ENCODE assay signal across 8 cellular contexts in genomic region chr22:31637375-31637937, GRCh38. TPM values are rescaled to one million over a fixed set of nuclear protein-coding genes. Genes with fewer than 3 reads are reported as not detected.
DNase-seq lines count a peak whose midpoint lies in the region; ATAC-seq and TF ChIP-seq lines count a peak whose summit lies in the region.

No MANE protein-coding gene starts in this region.

- 50 to 60% methylated on average over 9 of the region's 10 CpGs for WGBS in esophagus squamous epithelium, 2 donors

- TF ChIP-seq CTCF in Caco-2 (IDR thresholded peaks at IDR 0.05; ENCODE audit: insufficient read depth in 1 of 2, low read depth in 1 of 2, low read length in 1 of 2, severe bottlenecking in 1 of 2, unreplicated experiment in 1 of 2): no peak
- TF ChIP-seq CTCF in esophagus squamous epithelium (IDR thresholded peaks at IDR 0.05): no peak

- H3K4me1 ChIP-seq in Caco-2 (no peaks in the 10 kb centered on the region), esophagus squamous epithelium (peaks cover 21 to 59% (median 21%) of the 10 kb centered on the region in 3 donors)

- TF ChIP-seq POLR2A in esophagus squamous epithelium (IDR thresholded peaks at IDR 0.05): peak in 1 of 4 donors; percentile 9

- H3K27ac ChIP-seq in esophagus squamous epithelium (peak overlapping the region; percentile 49 to 81 (median 76)), skin epidermis (peak overlapping the region in 19 of 21 experiments; percentile 50 to 90 (median 75))

- intact Hi-C loops in Caco-2 (cut with micrococcal nuclease; ENCODE audit: unreplicated experiment): no loop called here
- intact Hi-C loops in esophagus squamous epithelium (cut with DNase I): no loop called here

- H3K4me3 ChIP-seq in Caco-2 (ENCODE audit: low read depth, low read length) (no peak overlapping the region), esophagus squamous epithelium (peak overlapping the region in 3 of 4 donors; percentile 12 to 42 (median 27)), skin epidermis (peak overlapping the region in 5 of 7 experiments; percentile 1 to 28 (median 27))

- H3K27ac Mint-ChIP-seq in Caco-2 (ENCODE audit: unreplicated experiment): peak overlapping the region; percentile 45

- H3K27me3 ChIP-seq in Caco-2 (replicated peaks; ENCODE audit: control insufficient read depth, insufficient read depth, low read length) (no peaks in the 10 kb centered on the region), esophagus squamous epithelium (no peaks in the 10 kb centered on the region)

- DNase-seq in Caco-2 (no peak), NAMALWA (ENCODE audit: low spot score) (peak; percentile 84), esophagus squamous epithelium (lab: John Stamatoyannopoulos, UW) (no peak), NCI-H1694 (lab: John Stamatoyannopoulos, UW) (no peak), 8988T (no peak)
- no peak for DNase-seq in stimulated activated CD4-positive, alpha-beta T cell treated with anti-CD3 and anti-CD28 coated beads, Interleukin-4, amount 100 ng/mL, for 4 hours

- CTCF ChIA-PET in Caco-2 (lab: Charles Lee): interaction anchor here (0.8 kb wide), 1 partner anchor 76 kb away, joined by 3 read pairs; no protein-coding TSS in a partner anchor

- peaks cover 11% of the 10 kb centered on the region for H3K4me1 Mint-ChIP-seq in Caco-2 (ENCODE audit: low read depth, unreplicated experiment)

- H3K9me3 ChIP-seq in Caco-2 (no peaks in the 10 kb centered on the region), esophagus squamous epithelium (no peaks in the 10 kb centered on the region)

- H3K36me3 ChIP-seq in Caco-2 (ENCODE audit: control insufficient read depth, insufficient read depth, low read length) (no peaks in the 10 kb centered on the region; the same call in 1 of the 2 replicates), esophagus squamous epithelium (peaks cover 0 to 16% (median 0%) of the 10 kb centered on the region in 3 donors)

- H3K27me3 Mint-ChIP-seq in Caco-2 (ENCODE audit: insufficient read depth, unreplicated experiment): no peaks in the 10 kb centered on the region

- no peaks in the 10 kb centered on the region for H3K9me3 Mint-ChIP-seq in Caco-2 (ENCODE audit: unreplicated experiment)

- peaks cover 48% of the 10 kb centered on the region for H3K36me3 Mint-ChIP-seq in Caco-2 (ENCODE audit: insufficient read depth, unreplicated experiment)

- ATAC-seq in GM21390 (IDR thresholded peaks at IDR 0.05; ENCODE audit: unreplicated experiment): peak; percentile 55

- no peak overlapping the region for H3K4me3 Mint-ChIP-seq in Caco-2 (ENCODE audit: unreplicated experiment)

- no TSS peak for BruUV-seq in Caco-2 (replicated peaks; lab: Mats Ljungman, UMichigan)

- POLR2A ChIA-PET in Caco-2 (lab: Charles Lee): no interaction called here

RNA-seq across cellular contexts. Expression of gene PISD, which starts 24.6 kb away (rescaled TPM):
- total RNA-seq in Caco-2 (2022) (56.7 and 58.7 TPM in 2 replicates), esophagus squamous epithelium (10 to 100 TPM; 21.4 to 34.0 (median 30.6) TPM)
